Comparison of ENCODE assay signal across 27 cellular contexts in genomic region chr4:41122309-41122708, GRCh38.
"Had no signal": no experiment of that assay in that cellular context is flagged by ENCODE, and none has a peak within 500 bp of the region (broad histone marks: within the 10 kb centered on the region; RNA-seq: fewer than 3 reads in every experiment).

No MANE protein-coding gene starts in this region.

- H3K36me3 ChIP-seq: gastrocnemius medialis, left ventricle myocardium inferior, ovary, right lobe of liver, upper lobe of left lung, vagina had no signal

- H3K27me3 ChIP-seq: gastrocnemius medialis, ovary, right lobe of liver, testis, upper lobe of left lung, vagina had no signal

- DNase-seq: activated CD4-positive, alpha-beta T cell treated with anti-CD3 and anti-CD28 coated beads for 1 hour; activated CD4-positive, alpha-beta T cell treated with anti-CD3 and anti-CD28 coated beads, Interleukin-2, amount 10 ng/mL, durations not matched to agents 7 days and 5 days; activated CD8-positive, alpha-beta memory T cell treated with anti-CD3 and anti-CD28 coated beads, Interleukin-2, amount 10 ng/mL, durations not matched to agents 7 days and 5 days; activated CD8-positive, alpha-beta T cell treated with anti-CD3 and anti-CD28 coated beads, Interleukin-2, amount 10 ng/mL, durations not matched to agents 7 days and 5 days; activated T-cell treated with anti-CD3 and anti-CD28 coated beads, Interleukin-2, amount 50 U/mL, for 48 hours; effector CD8-positive, alpha-beta T cell; gastrocnemius medialis; glutamatergic neuron; left ventricle myocardium inferior; naive B cell; ovary; right lobe of liver; stimulated activated CD4-positive, alpha-beta T cell treated with anti-CD3 and anti-CD28 coated beads, Interleukin-12 subunit alpha, Interleukin-12 subunit beta, amount 100 ng/mL, for 4 hours; stimulated activated CD4-positive, alpha-beta T cell treated with anti-CD3 and anti-CD28 coated beads, Interleukin-4, amount 100 ng/mL, for 1 hour; stimulated activated naive CD8-positive, alpha-beta T cell treated with anti-CD3 and anti-CD28 coated beads, Interleukin-15, Interleukin-2, amounts not matched to agents 100 U/mL and 50 U/mL, for 24 hours; T-helper 2 cell; testis; upper lobe of left lung had no signal

- H3K4me1 Mint-ChIP-seq: activated CD4-positive, alpha-beta T cell treated with anti-CD3 and anti-CD28 coated beads, Interleukin-2, amount 10 ng/mL, durations not matched to agents 7 days and 5 days; activated CD8-positive, alpha-beta memory T cell treated with anti-CD3 and anti-CD28 coated beads, Interleukin-2, amount 10 ng/mL, durations not matched to agents 7 days and 5 days; naive B cell had no signal

- FAIRE-seq: bronchial epithelial cell, colon, endometrium, islet of Langerhans had no signal

- H3K4me3 ChIP-seq: gastrocnemius medialis, left ventricle myocardium inferior, lung, ovary, right lobe of liver, testis, upper lobe of left lung, vagina had no signal

- H3K4me3 Mint-ChIP-seq: activated CD4-positive, alpha-beta T cell treated with anti-CD3 and anti-CD28 coated beads, Interleukin-2, amount 10 ng/mL, durations not matched to agents 7 days and 5 days; activated CD8-positive, alpha-beta memory T cell treated with anti-CD3 and anti-CD28 coated beads, Interleukin-2, amount 10 ng/mL, durations not matched to agents 7 days and 5 days; activated CD8-positive, alpha-beta T cell treated with anti-CD3 and anti-CD28 coated beads, Interleukin-2, amount 10 ng/mL, durations not matched to agents 7 days and 5 days; naive B cell had no signal

- H3K27ac ChIP-seq: left ventricle myocardium inferior, testis, vagina had no signal

- H3K9me3 Mint-ChIP-seq: activated CD4-positive, alpha-beta T cell treated with anti-CD3 and anti-CD28 coated beads, Interleukin-2, amount 10 ng/mL, durations not matched to agents 7 days and 5 days; activated naive CD4-positive, alpha-beta T cell treated with anti-CD3 and anti-CD28 coated beads, Interleukin-2, amount 50 U/mL, for 72 hours; activated T-helper 2 cell treated with anti-CD3 and anti-CD28 coated beads, Interferon-gamma antibody, Interleukin-2, Interleukin-4, amounts not matched to agents 10 μg/mL and 5 μg/mL and 100 μg/mL, durations not matched to agents 14 hours and 24 hours and 36 hours; naive B cell had no signal

- H3K36me3 Mint-ChIP-seq: activated CD8-positive, alpha-beta memory T cell treated with anti-CD3 and anti-CD28 coated beads, Interleukin-2, amount 10 ng/mL, durations not matched to agents 7 days and 5 days; activated naive CD4-positive, alpha-beta T cell treated with anti-CD3 and anti-CD28 coated beads, Interleukin-2, amount 50 U/mL, for 72 hours; naive B cell had no signal

- H3K27ac Mint-ChIP-seq: activated CD4-positive, alpha-beta T cell treated with anti-CD3 and anti-CD28 coated beads, Interleukin-2, amount 10 ng/mL, durations not matched to agents 7 days and 5 days; activated CD8-positive, alpha-beta memory T cell treated with anti-CD3 and anti-CD28 coated beads, Interleukin-2, amount 10 ng/mL, durations not matched to agents 7 days and 5 days; activated CD8-positive, alpha-beta T cell treated with anti-CD3 and anti-CD28 coated beads, Interleukin-2, amount 10 ng/mL, durations not matched to agents 7 days and 5 days; activated T-helper 2 cell treated with anti-CD3 and anti-CD28 coated beads, Interferon-gamma antibody, Interleukin-2, Interleukin-4, amounts not matched to agents 10 μg/mL and 5 μg/mL and 100 μg/mL, durations not matched to agents 14 hours and 24 hours and 36 hours; naive B cell; progenitor cell of endocrine pancreas had no signal

- ATAC-seq: activated CD8-positive, alpha-beta memory T cell treated with anti-CD3 and anti-CD28 coated beads, Interleukin-2, amount 10 ng/mL, durations not matched to agents 7 days and 5 days; activated CD8-positive, alpha-beta T cell treated with anti-CD3 and anti-CD28 coated beads, Interleukin-2, amount 10 ng/mL, durations not matched to agents 7 days and 5 days; activated naive CD4-positive, alpha-beta T cell treated with anti-CD3 and anti-CD28 coated beads, Interleukin-2, amount 50 U/mL, for 72 hours; gastrocnemius medialis; right lobe of liver; stimulated activated naive CD8-positive, alpha-beta T cell treated with anti-CD3 and anti-CD28 coated beads, Interleukin-15, Interleukin-2, amounts not matched to agents 100 U/mL and 50 U/mL, for 24 hours had no signal

- H3K27me3 Mint-ChIP-seq: activated CD8-positive, alpha-beta memory T cell treated with anti-CD3 and anti-CD28 coated beads, Interleukin-2, amount 10 ng/mL, durations not matched to agents 7 days and 5 days; naive B cell; progenitor cell of endocrine pancreas had no signal

- H3K9me3 ChIP-seq: gastrocnemius medialis, left ventricle myocardium inferior, ovary, right lobe of liver, testis, upper lobe of left lung, vagina had no signal
